ENCODE assay signal across 8 cellular contexts in genomic region chr17:63549289-63549945, GRCh38. TPM values are rescaled to one million over a fixed set of nuclear protein-coding genes. Genes with fewer than 3 reads are reported as not detected.
DNase-seq lines count a peak whose midpoint lies in the region; ATAC-seq, FAIRE-seq and TF ChIP-seq lines count a peak whose summit lies in the region.

No MANE protein-coding gene starts in this region.

- peak overlapping the region; percentile 98 for H3K4me3 ChIP-seq in HFF-Myc (replicated peaks; ENCODE audit: low read depth, low read length)
- H3K4me3 ChIP-seq in Peyer's patch = peak overlapping the region; percentile 39 to 97 (median 90)
- H3K4me3 ChIP-seq in epithelial cell of proximal tubule (ENCODE audit: low read depth, low read length) = peak overlapping the region; percentile 98
- peak overlapping the region; percentile 93 to 98 for H3K4me3 ChIP-seq in neutrophil (ENCODE audit: low read depth in 1 of 2, low read length in 1 of 2)

- intact Hi-C loops in left colon (cut with DNase I, micrococcal nuclease) = no loop called here

- FAIRE-seq in GM12891 (lab: Jason Lieb, UNC) = peak; percentile 5

- DNase-seq in GM12891 (ENCODE audit: insufficient read length, low spot score) (no peak), HFF-Myc (ENCODE audit: extremely low read depth, low read depth) (no peak), Peyer's patch (peak in 1 of 3 donors; percentile 31), epithelial cell of proximal tubule (ENCODE audit: low read depth) (no peak), cerebellum (ENCODE audit: low spot score) (no peak), left colon (no peak), NCI-H774 (lab: John Stamatoyannopoulos, UW) (no peak)

- H3K4me1 ChIP-seq in Peyer's patch = peaks cover 0 to 34% (median 8%) of the 10 kb centered on the region in 4 donors
- peaks cover 33 to 40% of the 10 kb centered on the region in 2 experiments for H3K4me1 ChIP-seq in neutrophil (ENCODE audit: control insufficient read depth in 1 of 2, insufficient read depth in 1 of 2, low read depth in 1 of 2, low read length in 1 of 2)

- peak overlapping the region; percentile 80 to 96 (median 92) for H3K27ac ChIP-seq in Peyer's patch
- H3K27ac ChIP-seq in neutrophil = peak overlapping the region; percentile 90

- TF ChIP-seq POLR2A in GM12891 (IDR thresholded peaks at IDR 0.05; ENCODE audit: low read depth, low read length) (no peak), Peyer's patch (IDR thresholded peaks at IDR 0.05) (no peak)

- no peak for TF ChIP-seq CTCF in HFF-Myc (IDR thresholded peaks at IDR 0.05; ENCODE audit: low read depth, low read length, missing control alignments)
- TF ChIP-seq CTCF in Peyer's patch (IDR thresholded peaks at IDR 0.05) = no peak
- no peak for TF ChIP-seq CTCF in epithelial cell of proximal tubule (conservative IDR thresholded peaks at IDR 0.05; ENCODE audit: low read depth, low read length)
- no peak for TF ChIP-seq CTCF in neutrophil (IDR thresholded peaks at IDR 0.05)

- H3K36me3 ChIP-seq in Peyer's patch (no peaks in the 10 kb centered on the region), neutrophil (no peaks in the 10 kb centered on the region)

- H3K27me3 ChIP-seq in Peyer's patch = no peaks in the 10 kb centered on the region
- H3K27me3 ChIP-seq in neutrophil = no peaks in the 10 kb centered on the region

- H3K9me3 ChIP-seq in Peyer's patch (no peaks in the 10 kb centered on the region), neutrophil (no peaks in the 10 kb centered on the region)

- ATAC-seq in left colon = no peak

TF ChIP-seq in GM12891, 5 proteins besides CTCF, POLR2A, EP300 and RAD21:
- 0 out of 2 replicates have a peak, but pooled peaks have one; percentile 18 for TF ChIP-seq SPI1 (IDR thresholded peaks at IDR 0.05; ENCODE audit: low read depth, low read length)
- no peak for TF ChIP-seq TAF1 (IDR thresholded peaks at IDR 0.05; ENCODE audit: low read depth, low read length)

RNA-seq across cellular contexts. Expression of gene DCAF7, which starts 0.9 kb away (rescaled TPM):
- 46.5 TPM for polyA plus RNA-seq in GM12891 (2012; ENCODE audit: low read depth, missing spikeins)
- total RNA-seq in Peyer's patch (10 to 100 TPM; 32.2 to 65.3 (median 48.9) TPM), epithelial cell of proximal tubule (36.1 and 45.8 TPM in 2 replicates), cerebellum (44.4 TPM), left colon (10 to 100 TPM; 74.0 to 91.2 TPM)

RNA-seq across cellular contexts. Expression of gene KCNH6, which starts 26.3 kb away (rescaled TPM):
- not detected for polyA plus RNA-seq in GM12891 (2012; ENCODE audit: low read depth, missing spikeins)
- 10 to 100 TPM in 3 of 4 donors, 1 to 10 TPM in 1; 3.3 to 78.6 (median 26.7) TPM for total RNA-seq in Peyer's patch
- not detected in 2 replicates for total RNA-seq in epithelial cell of proximal tubule
- total RNA-seq in cerebellum = 0.27 TPM
- 1 to 10 TPM in 1 of 2 donors, under 1 TPM in 1; 0.58 to 1.1 TPM for total RNA-seq in left colon

RNA-seq across cellular contexts. Expression of gene TACO1, which starts 51.3 kb away (rescaled TPM):
- polyA plus RNA-seq in GM12891 (2012; ENCODE audit: low read depth, missing spikeins) = 22.5 TPM
- total RNA-seq in Peyer's patch (10 to 100 TPM; 12.4 to 38.7 (median 36.0) TPM), epithelial cell of proximal tubule (22.8 and 32.8 TPM in 2 replicates), cerebellum (8.0 TPM), left colon (10 to 100 TPM; 36.0 to 39.6 TPM)
